In genomic region chr17:2751482-2751881, GRCh38 we compare ENCODE assay signal across 22 cellular contexts. TPM values are rescaled to one million over a fixed set of nuclear protein-coding genes. Genes with fewer than 3 reads are reported as not detected.
DNase-seq lines count a peak whose midpoint lies in the region; ATAC-seq and TF ChIP-seq lines count a peak whose summit lies in the region.
"Had no signal": no experiment of that assay in that cellular context is flagged by ENCODE, and none has a peak within 500 bp of the region (broad histone marks: within the 10 kb centered on the region; RNA-seq: fewer than 3 reads in every experiment).

No MANE protein-coding gene starts in this region.

- peaks cover 10% of the 10 kb centered on the region for H3K36me3 ChIP-seq in WERI-Rb-1
- no peaks in the 10 kb centered on the region for H3K36me3 ChIP-seq in tibial nerve
- H3K36me3 ChIP-seq: SJCRH30 had no signal

- no peaks in the 10 kb centered on the region for H3K27me3 ChIP-seq in WERI-Rb-1 (ENCODE audit: insufficient read depth, low read depth, severe bottlenecking)
- H3K27me3 ChIP-seq in tibial nerve = peaks cover 2 to 66% of the 10 kb centered on the region in 2 donors
- H3K27me3 ChIP-seq: SJCRH30 had no signal

- no peak overlapping the region for H3K4me3 Mint-ChIP-seq in activated T-helper 2 cell treated with anti-CD3 and anti-CD28 coated beads, Interferon-gamma antibody, Interleukin-2, Interleukin-4, amounts not matched to agents 10 μg/mL and 5 μg/mL and 100 μg/mL, durations not matched to agents 14 hours and 24 hours and 36 hours (ENCODE audit: low read depth)
- H3K4me3 Mint-ChIP-seq: CD4-positive, alpha-beta memory T cell had no signal

- no peak for ATAC-seq in HG03342 (IDR thresholded peaks at IDR 0.05; ENCODE audit: unreplicated experiment)
- ATAC-seq: Right ventricle myocardium inferior had no signal

- DNase-seq in HCEC 1CT (peak; percentile 1), WERI-Rb-1 (peak; percentile 26), epithelial cell of proximal tubule (ENCODE audit: low read depth) (no peak), tibial nerve (ENCODE audit: low spot score in 2 of 2) (no peak)
- no peak for DNase-seq in stimulated activated naive CD4-positive, alpha-beta T cell (lab: John Stamatoyannopoulos, UW)
- DNase-seq in activated T-helper 2 cell treated with anti-CD3 and anti-CD28 coated beads, Interferon-gamma antibody, Interleukin-2, Interleukin-4, amounts not matched to agents 10 μg/mL and 5 μg/mL and 100 μg/mL, durations not matched to agents 14 hours and 24 hours and 36 hours (ENCODE audit: low spot score) = no peak
- DNase-seq: C1 segment of cervical spinal cord; Caco-2; CD4-positive, alpha-beta memory T cell; NCI-H1105 treated with DMSO at 0.1 percent for 48 hours; NCI-H146; NCI-H1930; NCI-H2107; NCI-H446; NCI-H524 treated with DMSO at 0.1 percent for 48 hours; NCI-H774 had no signal

- TF ChIP-seq CTCF in WERI-Rb-1 (IDR thresholded peaks at IDR 0.05; ENCODE audit: low read depth, low read length) (peak; percentile 19; the same call in 1 of the 2 replicates), epithelial cell of proximal tubule (conservative IDR thresholded peaks at IDR 0.05; ENCODE audit: low read depth, low read length) (peak; percentile 23), tibial nerve (IDR thresholded peaks at IDR 0.05) (no peak)

- no peaks in the 10 kb centered on the region for H3K4me1 Mint-ChIP-seq in activated T-helper 2 cell treated with anti-CD3 and anti-CD28 coated beads, Interferon-gamma antibody, Interleukin-2, Interleukin-4, amounts not matched to agents 10 μg/mL and 5 μg/mL and 100 μg/mL, durations not matched to agents 14 hours and 24 hours and 36 hours (ENCODE audit: low read depth)

- intact Hi-C loops in activated T-helper 2 cell treated with anti-CD3 and anti-CD28 coated beads, Interferon-gamma antibody, Interleukin-2, Interleukin-4, amounts not matched to agents 10 μg/mL and 5 μg/mL and 100 μg/mL, durations not matched to agents 14 hours and 24 hours and 36 hours (cut with micrococcal nuclease) = no loop called here

- no peak overlapping the region for H3K27ac Mint-ChIP-seq in activated T-helper 2 cell treated with anti-CD3 and anti-CD28 coated beads, Interferon-gamma antibody, Interleukin-2, Interleukin-4, amounts not matched to agents 10 μg/mL and 5 μg/mL and 100 μg/mL, durations not matched to agents 14 hours and 24 hours and 36 hours
- H3K27ac Mint-ChIP-seq: CD4-positive, alpha-beta memory T cell had no signal

- H3K9me3 ChIP-seq in WERI-Rb-1 (ENCODE audit: severe bottlenecking) (no peaks in the 10 kb centered on the region), tibial nerve (no peaks in the 10 kb centered on the region)
- H3K9me3 ChIP-seq: Caco-2, SJCRH30 had no signal

- no peak for TF ChIP-seq POLR2A in tibial nerve (IDR thresholded peaks at IDR 0.05)

- 58 to 68% methylated on average over 2 of the region's 2 CpGs for whole genome bisulfite sequencing in tibial nerve, 2 donors

- TF ChIP-seq EP300 in tibial nerve (IDR thresholded peaks at IDR 0.05) = no peak

- H3K4me3 ChIP-seq in WERI-Rb-1 (ENCODE audit: low read depth, low read length) = no peak overlapping the region
- no peak overlapping the region for H3K4me3 ChIP-seq in epithelial cell of proximal tubule (ENCODE audit: low read depth, low read length)
- no peak overlapping the region for H3K4me3 ChIP-seq in tibial nerve
- H3K4me3 ChIP-seq: SJCRH30 had no signal

- H3K27ac ChIP-seq in WERI-Rb-1 (peak overlapping the region; percentile 97), tibial nerve (no peak overlapping the region)
- H3K27ac ChIP-seq: SJCRH30 had no signal

- no peaks in the 10 kb centered on the region for H3K36me3 Mint-ChIP-seq in activated T-helper 2 cell treated with anti-CD3 and anti-CD28 coated beads, Interferon-gamma antibody, Interleukin-2, Interleukin-4, amounts not matched to agents 10 μg/mL and 5 μg/mL and 100 μg/mL, durations not matched to agents 14 hours and 24 hours and 36 hours (ENCODE audit: low read depth)

- peaks cover 42% of the 10 kb centered on the region for H3K27me3 Mint-ChIP-seq in activated T-helper 2 cell treated with anti-CD3 and anti-CD28 coated beads, Interferon-gamma antibody, Interleukin-2, Interleukin-4, amounts not matched to agents 10 μg/mL and 5 μg/mL and 100 μg/mL, durations not matched to agents 14 hours and 24 hours and 36 hours (ENCODE audit: low read depth)

- H3K4me1 ChIP-seq in tibial nerve = peaks cover 0 to 25% (median 7%) of the 10 kb centered on the region in 4 donors
- H3K4me1 ChIP-seq: SJCRH30 had no signal

- no peaks in the 10 kb centered on the region for H3K9me3 Mint-ChIP-seq in activated T-helper 2 cell treated with anti-CD3 and anti-CD28 coated beads, Interferon-gamma antibody, Interleukin-2, Interleukin-4, amounts not matched to agents 10 μg/mL and 5 μg/mL and 100 μg/mL, durations not matched to agents 14 hours and 24 hours and 36 hours

RNA-seq across cellular contexts. Expression of gene CCDC92B, which starts 2.0 kb away (rescaled TPM):
- total RNA-seq in epithelial cell of proximal tubule = 0.06 TPM in 1 of 2 replicates, not detected in the other
- total RNA-seq in tibial nerve = under 1 TPM in 1 of 4 donors, not detected in 3; 0.30 TPM
- 0.11 and 0.21 TPM in 2 replicates for total RNA-seq in activated T-helper 2 cell treated with anti-CD3 and anti-CD28 coated beads, Interferon-gamma antibody, Interleukin-2, Interleukin-4, amounts not matched to agents 10 μg/mL and 5 μg/mL and 100 μg/mL, durations not matched to agents 14 hours and 24 hours and 36 hours
- total RNA-seq: H4, M059J, RPMI7951, SJCRH30 had no signal

RNA-seq across cellular contexts. Expression of gene CLUH, which starts 39.9 kb away (rescaled TPM):
- total RNA-seq in epithelial cell of proximal tubule (65.7 and 107 TPM in 2 replicates), tibial nerve (100 to 1,000 TPM in 1 of 4 donors, 10 to 100 TPM in 3; 45.4 to 118 (median 56.1) TPM)
- total RNA-seq in activated T-helper 2 cell treated with anti-CD3 and anti-CD28 coated beads, Interferon-gamma antibody, Interleukin-2, Interleukin-4, amounts not matched to agents 10 μg/mL and 5 μg/mL and 100 μg/mL, durations not matched to agents 14 hours and 24 hours and 36 hours = 129 and 130 TPM in 2 replicates

RNA-seq across cellular contexts. Expression of gene RAP1GAP2, which starts 44.8 kb away (rescaled TPM):
- 24.3 and 30.4 TPM in 2 replicates for total RNA-seq in epithelial cell of proximal tubule
- 10 to 100 TPM in 2 of 4 donors, 1 to 10 TPM in 2; 5.4 to 18.2 (median 11.9) TPM for total RNA-seq in tibial nerve
- total RNA-seq in activated T-helper 2 cell treated with anti-CD3 and anti-CD28 coated beads, Interferon-gamma antibody, Interleukin-2, Interleukin-4, amounts not matched to agents 10 μg/mL and 5 μg/mL and 100 μg/mL, durations not matched to agents 14 hours and 24 hours and 36 hours = 0.46 and 1.1 TPM in 2 replicates

Comparison
In these comparisons a context has a peak if more than half of its experiments do, and no peak if none do; other contexts are left out.
1. DNase-seq: peak in HCEC 1CT (single experiment) and WERI-Rb-1 (single experiment); none in epithelial cell of proximal tubule (single experiment), stimulated activated naive CD4-positive, alpha-beta T cell (0 of 6), tibial nerve (0 of 2) and activated T-helper 2 cell treated with anti-CD3 and anti-CD28 coated beads, Interferon-gamma antibody, Interleukin-2, Interleukin-4, amounts not matched to agents 10 μg/mL and 5 μg/mL and 100 μg/mL, durations not matched to agents 14 hours and 24 hours and 36 hours (single experiment).
2. CTCF ChIP-seq: peak in WERI-Rb-1 (single experiment) and epithelial cell of proximal tubule (single experiment); none in tibial nerve (0 of 5).